In genomic region chr3:48918388-48919214, GRCh38 we compare ENCODE assay signal across 8 cellular contexts. TPM values are rescaled to one million over a fixed set of nuclear protein-coding genes. Genes with fewer than 3 reads are reported as not detected.
A peak's percentile ranks its signal among the peaks of the same experiment; 100 is the strongest.
DNase-seq lines count a peak whose midpoint lies in the region; ATAC-seq and TF ChIP-seq lines count a peak whose summit lies in the region.

Gene ARIH2 (plus strand): TSS chr3:48918842. CDS start chr3:48927559, 8,717 bp downstream.

- H4K20me1 ChIP-seq in BLaER1 treated with 17β-estradiol and CSF1 and Interleukin-3, amounts not matched to agents 10 nM and 100 nM = peaks cover 26 to 48% (median 39%) of the 10 kb centered on the region in 11 experiments; a peak in 20 of 22 replicates

- H3K4me2 ChIP-seq in BLaER1 treated with 17β-estradiol and CSF1 and Interleukin-3, amounts not matched to agents 10 nM and 100 nM = peak within 1 kb of the TSS; percentile 65 to 94 (median 84)

- no peaks in the 10 kb centered on the region for H3K9me3 ChIP-seq in BLaER1 treated with 17β-estradiol and CSF1 and Interleukin-3, amounts not matched to agents 10 nM and 100 nM (replicated peaks in 1 of 11)
- no peaks in the 10 kb centered on the region for H3K9me3 ChIP-seq in right lobe of liver

- DNase-seq in NCI-H774 (lab: John Stamatoyannopoulos, UW) (peak; percentile 66), dorsolateral prefrontal cortex (peak; percentile 84 to 96 (median 91)), right lobe of liver (peak; percentile 95 to 97 (median 97))
- peak; percentile 88 to 91 for DNase-seq in activated CD4-positive, alpha-beta T cell treated with anti-CD3 and anti-CD28 coated beads, Interleukin-2, amount 50 U/mL, for 48 hours
- peak; percentile 77 to 87 for DNase-seq in stimulated activated CD4-positive, alpha-beta T cell treated with anti-CD3 and anti-CD28 coated beads, Interleukin-4, amount 100 ng/mL, for 48 hours (ENCODE audit: low read depth in 2 of 2)

- ATAC-seq in HG03439 (IDR thresholded peaks at IDR 0.05; ENCODE audit: unreplicated experiment) = peak; percentile 80
- ATAC-seq in right lobe of liver = peak; percentile 93 to 96 (median 94)

- H3K4me3 ChIP-seq in BLaER1 treated with 17β-estradiol and CSF1 and Interleukin-3, amounts not matched to agents 10 nM and 100 nM = peak within 1 kb of the TSS; percentile 75 to 96 (median 88)
- peak within 1 kb of the TSS; percentile 56 to 98 (median 94) for H3K4me3 ChIP-seq in dorsolateral prefrontal cortex
- H3K4me3 ChIP-seq in right lobe of liver = peak within 1 kb of the TSS; percentile 86 to 95 (median 88)

- H3K9ac ChIP-seq in BLaER1 treated with 17β-estradiol and CSF1 and Interleukin-3, amounts not matched to agents 10 nM and 100 nM = peak within 1 kb of the TSS; percentile 88 to 99 (median 96)

- 0% methylated on average over 37 of the region's 97 CpGs for WGBS in right lobe of liver (ENCODE audit: insufficient coverage, low coverage, low lambda C conversion rate, missing lambda C conversion rate)

- no peaks in the 10 kb centered on the region for H3K27me3 ChIP-seq in BLaER1 treated with 17β-estradiol and CSF1 and Interleukin-3, amounts not matched to agents 10 nM and 100 nM
- H3K27me3 ChIP-seq in dorsolateral prefrontal cortex (no peaks in the 10 kb centered on the region), right lobe of liver (no peaks in the 10 kb centered on the region)

- TF ChIP-seq POLR2A in GM19193 (IDR thresholded peaks at IDR 0.05; ENCODE audit: extremely low read depth, insufficient read depth, insufficient read length) (peak; percentile 91), right lobe of liver (IDR thresholded peaks at IDR 0.05) (peak; percentile 85)

- peak in 42 of 56 donors; percentile 4 to 67 (median 42) for TF ChIP-seq CTCF in dorsolateral prefrontal cortex (IDR thresholded peaks at IDR 0.05 in 54 of 56, conservative IDR thresholded peaks at IDR 0.05 in 2 of 56; ENCODE audit: low read depth in 1 of 56, partially characterized antibody in 56 of 56)
- peak in 1 of 4 donors; percentile 7 for TF ChIP-seq CTCF in right lobe of liver (IDR thresholded peaks at IDR 0.05)

- H3K4me1 ChIP-seq in BLaER1 treated with 17β-estradiol and CSF1 and Interleukin-3, amounts not matched to agents 10 nM and 100 nM = peaks cover 23 to 38% (median 29%) of the 10 kb centered on the region in 10 experiments
- peaks cover 0 to 10% (median 4%) of the 10 kb centered on the region in 4 donors for H3K4me1 ChIP-seq in right lobe of liver

- intact Hi-C loops in dorsolateral prefrontal cortex (cut with DNase I) (loop anchor here (2.0 to 5.0 kb wide), 3 partner anchors 28 to 74 kb away; partner anchors contain the start of genes P4HTM (in 1 of the 2) and PRKAR2A (in 1 of the 2)), right lobe of liver (cut with DNase I) (no loop called here)

- peak within 1 kb of the TSS; percentile 84 to 98 (median 96) for H3K27ac ChIP-seq in BLaER1 treated with 17β-estradiol and CSF1 and Interleukin-3, amounts not matched to agents 10 nM and 100 nM
- peak within 1 kb of the TSS; percentile 66 to 99 (median 96) for H3K27ac ChIP-seq in dorsolateral prefrontal cortex
- H3K27ac ChIP-seq in right lobe of liver = peak within 1 kb of the TSS; percentile 83 to 96 (median 89)

- H3K36me3 ChIP-seq in BLaER1 treated with 17β-estradiol and CSF1 and Interleukin-3, amounts not matched to agents 10 nM and 100 nM = peaks cover 20 to 24% (median 22%) of the 10 kb centered on the region in 11 experiments
- H3K36me3 ChIP-seq in right lobe of liver = peaks cover 0 to 9% (median 4%) of the 10 kb centered on the region in 4 donors

RNA-seq across cellular contexts. Expression of gene ARIH2, which starts in this region (rescaled TPM):
- 100 to 1,000 TPM in 116 of 120 experiments, 10 to 100 TPM in 4; 88.9 to 207 (median 127) TPM for total RNA-seq in dorsolateral prefrontal cortex
- 10 to 100 TPM; 34.4 to 44.9 (median 38.2) TPM for total RNA-seq in right lobe of liver

Comparison
In these comparisons a context has a peak if more than half of its experiments do, and no peak if none do; other contexts are left out.
1. Peak in every context shown above with its lines: DNase-seq, ATAC-seq, H3K4me3 ChIP-seq and H3K27ac ChIP-seq.
2. intact Hi-C loops: an anchor here in dorsolateral prefrontal cortex (2.0 to 5.0 kb wide); none called in right lobe of liver.